Comparison of ENCODE assay signal across 1 cellular context in genomic region chr6:142474446-142475289, GRCh38.
TF ChIP-seq lines count a peak whose summit lies in the region.

No MANE protein-coding gene starts in this region.

TF ChIP-seq in SK-N-SH treated with all-trans-retinoic acid at 6 μM for 48 hours, 23 proteins besides CTCF, POLR2A, EP300 and RAD21 (continued from another document):
- TF ChIP-seq, protein P1, sequence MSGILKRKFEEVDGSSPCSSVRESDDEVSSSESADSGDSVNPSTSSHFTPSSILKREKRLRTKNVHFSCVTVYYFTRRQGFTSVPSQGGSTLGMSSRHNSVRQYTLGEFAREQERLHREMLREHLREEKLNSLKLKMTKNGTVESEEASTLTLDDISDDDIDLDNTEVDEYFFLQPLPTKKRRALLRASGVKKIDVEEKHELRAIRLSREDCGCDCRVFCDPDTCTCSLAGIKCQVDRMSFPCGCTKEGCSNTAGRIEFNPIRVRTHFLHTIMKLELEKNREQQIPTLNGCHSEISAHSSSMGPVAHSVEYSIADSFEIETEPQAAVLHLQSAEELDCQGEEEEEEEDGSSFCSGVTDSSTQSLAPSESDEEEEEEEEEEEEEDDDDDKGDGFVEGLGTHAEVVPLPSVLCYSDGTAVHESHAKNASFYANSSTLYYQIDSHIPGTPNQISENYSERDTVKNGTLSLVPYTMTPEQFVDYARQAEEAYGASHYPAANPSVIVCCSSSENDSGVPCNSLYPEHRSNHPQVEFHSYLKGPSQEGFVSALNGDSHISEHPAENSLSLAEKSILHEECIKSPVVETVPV (CRISPR knock-in tag; IDR thresholded peaks at IDR 0.05): no peak
TF ChIP-seq in SK-N-SH treated with all-trans-retinoic acid at 6 μM for 48 hours: peak in this region for 0.
